Comparison of ENCODE assay signal across 31 cellular contexts in the genomic region with DNA sequence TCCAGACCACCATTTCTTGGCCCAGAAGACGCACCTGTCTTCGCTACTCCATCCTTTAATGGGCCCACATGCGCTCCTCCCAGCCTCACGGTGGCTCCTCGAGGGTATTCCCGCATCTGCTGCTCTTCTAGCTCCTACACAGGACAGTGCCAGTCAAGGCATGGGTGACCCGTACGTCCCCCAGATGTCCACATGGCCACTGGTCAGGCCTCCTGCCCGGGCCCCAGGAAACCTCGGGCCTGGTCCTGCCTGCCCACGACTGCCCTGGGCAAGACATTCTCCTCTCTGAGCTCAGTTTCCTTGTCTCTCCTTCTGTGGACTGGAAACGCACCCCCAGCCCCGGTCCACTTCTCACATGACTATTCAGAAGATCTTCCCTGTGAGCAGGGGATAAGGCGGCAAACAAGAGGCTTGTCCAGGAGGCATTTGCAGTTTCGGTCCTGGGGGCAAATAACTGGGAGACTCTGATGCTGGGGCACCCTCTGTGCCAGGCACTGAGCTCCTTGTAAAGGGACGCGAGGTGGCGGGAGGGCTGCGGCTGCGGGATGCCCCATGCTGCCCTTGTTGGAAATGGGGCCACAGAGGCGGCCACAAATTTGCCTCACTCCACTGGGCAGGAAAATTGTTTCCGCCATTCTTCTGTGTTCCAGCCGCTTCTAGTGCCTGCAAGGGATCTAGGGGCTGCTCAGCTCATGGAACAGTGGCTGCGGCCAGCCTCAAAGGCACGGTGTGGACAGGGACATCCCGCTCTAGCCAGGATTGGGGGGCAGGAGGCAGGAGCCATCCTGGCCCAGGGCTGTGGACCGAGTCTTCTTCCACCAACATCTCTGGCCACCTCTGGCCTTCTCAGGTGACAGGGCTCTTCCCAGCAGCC. TPM values are rescaled to one million over a fixed set of nuclear protein-coding genes. Genes with fewer than 3 reads are reported as not detected.
DNase-seq lines count a peak whose midpoint lies in the region; ATAC-seq and TF ChIP-seq lines count a peak whose summit lies in the region.
"Had no signal": no experiment of that assay in that cellular context is flagged by ENCODE, and none has a peak within 500 bp of the region (broad histone marks: within the 10 kb centered on the region; RNA-seq: fewer than 3 reads in every experiment).

No MANE protein-coding gene starts in this region.

- H3K27ac ChIP-seq in heart right ventricle (no peak overlapping the region), endodermal cell (ENCODE audit: low read depth, low read length) (no peak overlapping the region), left lung (no peak overlapping the region), spleen (no peak overlapping the region)
- H3K27ac ChIP-seq: A549, colonic mucosa, tibial artery, VCaP had no signal

- no peak overlapping the region for H3K27ac Mint-ChIP-seq in endodermal cell
- no peak overlapping the region for H3K27ac Mint-ChIP-seq in effector memory CD8-positive, alpha-beta T cell
- H3K27ac Mint-ChIP-seq: activated CD8-positive, alpha-beta T cell treated with anti-CD3 and anti-CD28 coated beads, Interleukin-2, amount 10 ng/mL, durations not matched to agents 7 days and 5 days; activated naive CD4-positive, alpha-beta T cell treated with anti-CD3 and anti-CD28 coated beads, Interleukin-2, amount 50 U/mL, for 72 hours; activated T-helper 2 cell treated with anti-CD3 and anti-CD28 coated beads, Interferon-gamma antibody, Interleukin-2, Interleukin-4, amounts not matched to agents 10 μg/mL and 5 μg/mL and 100 μg/mL, durations not matched to agents 14 hours and 24 hours and 36 hours; CD4-positive, alpha-beta T cell; IgD-negative memory B cell had no signal

- peaks cover 54% of the 10 kb centered on the region for H3K27me3 Mint-ChIP-seq in endodermal cell (ENCODE audit: insufficient read depth)
- H3K27me3 Mint-ChIP-seq in effector memory CD8-positive, alpha-beta T cell = peaks cover 64 to 65% of the 10 kb centered on the region in 2 donors

- H3K4me1 ChIP-seq in heart right ventricle = no peaks in the 10 kb centered on the region
- H3K4me1 ChIP-seq in endodermal cell (ENCODE audit: control insufficient read depth, insufficient read depth, low read length) = no peaks in the 10 kb centered on the region
- H3K4me1 ChIP-seq in left lung = no peaks in the 10 kb centered on the region
- H3K4me1 ChIP-seq in spleen = no peaks in the 10 kb centered on the region
- H3K4me1 ChIP-seq: A549, colonic mucosa, HAP-1, tibial artery had no signal

- peak; percentile 27 for DNase-seq in Right ventricle myocardium superior
- DNase-seq in heart right ventricle = no peak
- DNase-seq in endodermal cell = peak; percentile 28
- DNase-seq in left lung = peak; percentile 25 to 41
- DNase-seq in spleen = peak; percentile 56
- DNase-seq in mucosa of gallbladder (ENCODE audit: low spot score) = no peak
- DNase-seq in effector memory CD8-positive, alpha-beta T cell = no peak
- DNase-seq: activated CD4-positive, alpha-beta T cell treated with anti-CD3 and anti-CD28 coated beads for 4 hours; activated CD8-positive, alpha-beta T cell treated with anti-CD3 and anti-CD28 coated beads, Interleukin-2, amount 10 ng/mL, durations not matched to agents 7 days and 5 days; activated T-cell treated with anti-CD3 and anti-CD28 coated beads for 4 hours; anterior cingulate cortex; CD4-positive, alpha-beta T cell; colonic mucosa; effector CD8-positive, alpha-beta T cell; islet precursor cell; mammary epithelial cell; NCI-H146; NCI-H2107; NCI-H748 treated with DMSO at 0.1 percent for 48 hours; stimulated activated CD4-positive, alpha-beta T cell treated with anti-CD3 and anti-CD28 coated beads, Interleukin-15, amount 100 ng/mL, for 24 hours; stimulated activated CD4-positive, alpha-beta T cell treated with anti-CD3 and anti-CD28 coated beads, Interleukin-4, amount 100 ng/mL, for 4 hours; T1000 had no signal

- WGBS in heart right ventricle, 2 donors = 85 to 89% methylated on average over 27 of the region's 27 CpGs
- 90 to 94% methylated on average over 26 to 27 of the region's 27 CpGs for WGBS in endodermal cell (ENCODE audit: insufficient coverage in 1 of 2, insufficient read length in 1 of 2), 2 experiments
- WGBS in spleen, 5 donors = 84 to 92% (median 87%) methylated on average over 21 to 27 of the region's 27 CpGs

- no peaks in the 10 kb centered on the region for H3K4me1 Mint-ChIP-seq in endodermal cell
- H3K4me1 Mint-ChIP-seq in effector memory CD8-positive, alpha-beta T cell (ENCODE audit: low read depth in 2 of 2) = peaks cover 0 to 2% of the 10 kb centered on the region in 2 donors
- H3K4me1 Mint-ChIP-seq: IgD-negative memory B cell, neural crest cell had no signal

- no peaks in the 10 kb centered on the region for H3K9me3 ChIP-seq in heart right ventricle
- no peaks in the 10 kb centered on the region for H3K9me3 ChIP-seq in endodermal cell (ENCODE audit: control insufficient read depth, low read length)
- no peaks in the 10 kb centered on the region for H3K9me3 ChIP-seq in left lung
- H3K9me3 ChIP-seq in spleen = no peaks in the 10 kb centered on the region
- H3K9me3 ChIP-seq: A549, colonic mucosa, HAP-1, tibial artery had no signal

- no peak overlapping the region for H3K4me3 ChIP-seq in heart right ventricle
- H3K4me3 ChIP-seq in endodermal cell (ENCODE audit: low read length) = no peak overlapping the region
- H3K4me3 ChIP-seq in left lung = no peak overlapping the region
- H3K4me3 ChIP-seq in spleen = no peak overlapping the region
- H3K4me3 ChIP-seq: A549, colonic mucosa, HAP-1, tibial artery had no signal

- TF ChIP-seq POLR2A in spleen (IDR thresholded peaks at IDR 0.05) = no peak

- H3K4me3 Mint-ChIP-seq in endodermal cell = no peak overlapping the region
- no peak overlapping the region for H3K4me3 Mint-ChIP-seq in effector memory CD8-positive, alpha-beta T cell
- H3K4me3 Mint-ChIP-seq: activated CD8-positive, alpha-beta T cell treated with anti-CD3 and anti-CD28 coated beads, Interleukin-2, amount 10 ng/mL, durations not matched to agents 7 days and 5 days; CD4-positive, alpha-beta T cell; IgD-negative memory B cell; neural crest cell had no signal

- TF ChIP-seq CTCF in heart right ventricle (IDR thresholded peaks at IDR 0.05) (no peak), endodermal cell (conservative IDR thresholded peaks at IDR 0.05) (no peak), left lung (IDR thresholded peaks at IDR 0.05) (no peak), spleen (IDR thresholded peaks at IDR 0.05 in 8 of 11, conservative IDR thresholded peaks at IDR 0.05 in 3 of 11) (no peak)

- ATAC-seq in Right ventricle myocardium superior (ENCODE audit: poor library complexity) = no peak
- ATAC-seq in heart right ventricle = no peak
- no peak for ATAC-seq in left lung
- ATAC-seq in effector memory CD8-positive, alpha-beta T cell (replicated peaks) = no peak
- no peak for ATAC-seq in HG03439 (IDR thresholded peaks at IDR 0.05; ENCODE audit: unreplicated experiment)
- ATAC-seq: A549; activated CD8-positive, alpha-beta T cell treated with anti-CD3 and anti-CD28 coated beads, Interleukin-2, amount 10 ng/mL, durations not matched to agents 7 days and 5 days; activated naive CD4-positive, alpha-beta T cell treated with anti-CD3 and anti-CD28 coated beads, Interleukin-2, amount 50 U/mL, for 72 hours had no signal

- no peaks in the 10 kb centered on the region for H3K36me3 Mint-ChIP-seq in endodermal cell (ENCODE audit: low read depth)
- H3K36me3 Mint-ChIP-seq in effector memory CD8-positive, alpha-beta T cell (ENCODE audit: insufficient read depth) = no peaks in the 10 kb centered on the region
- H3K36me3 Mint-ChIP-seq: activated naive CD4-positive, alpha-beta T cell treated with anti-CD3 and anti-CD28 coated beads, Interleukin-2, amount 50 U/mL, for 72 hours; IgD-negative memory B cell had no signal

- intact Hi-C loops in Right ventricle myocardium superior (cut with DNase I) = no loop called here
- intact Hi-C loops in heart right ventricle (cut with DNase I) = no loop called here
- intact Hi-C loops in left lung (cut with DNase I) = no loop called here
- intact Hi-C loops in spleen (cut with DNase I; ENCODE audit: low total_unique reads) = no loop called here

- no peaks in the 10 kb centered on the region for H3K9me3 Mint-ChIP-seq in endodermal cell
- no peaks in the 10 kb centered on the region for H3K9me3 Mint-ChIP-seq in effector memory CD8-positive, alpha-beta T cell
- H3K9me3 Mint-ChIP-seq: activated naive CD4-positive, alpha-beta T cell treated with anti-CD3 and anti-CD28 coated beads, Interleukin-2, amount 50 U/mL, for 72 hours; activated T-helper 2 cell treated with anti-CD3 and anti-CD28 coated beads, Interferon-gamma antibody, Interleukin-2, Interleukin-4, amounts not matched to agents 10 μg/mL and 5 μg/mL and 100 μg/mL, durations not matched to agents 14 hours and 24 hours and 36 hours; CD4-positive, alpha-beta T cell; IgD-negative memory B cell; neural crest cell had no signal

- peaks cover 0 to 70% (median 60%) of the 10 kb centered on the region in 7 donors for H3K27me3 ChIP-seq in heart right ventricle
- H3K27me3 ChIP-seq in endodermal cell (ENCODE audit: control insufficient read depth, insufficient read depth, low read length, poor library complexity, severe bottlenecking) = peaks cover 68% of the 10 kb centered on the region
- H3K27me3 ChIP-seq in left lung = peaks cover 7 to 52% of the 10 kb centered on the region in 2 donors
- H3K27me3 ChIP-seq in spleen (replicated peaks in 1 of 7) = peaks cover 0 to 47% (median 0%) of the 10 kb centered on the region in 7 donors

- H3K36me3 ChIP-seq in heart right ventricle (no peaks in the 10 kb centered on the region), endodermal cell (ENCODE audit: control insufficient read depth, insufficient read depth, low read length) (no peaks in the 10 kb centered on the region), left lung (no peaks in the 10 kb centered on the region), spleen (no peaks in the 10 kb centered on the region)
- H3K36me3 ChIP-seq: colonic mucosa, HAP-1, tibial artery had no signal

- H3K9ac ChIP-seq in endodermal cell (ENCODE audit: extremely low read depth, low read length, poor library complexity, severe bottlenecking) = no peak overlapping the region

RNA-seq across cellular contexts. Expression of a gene that starts 6.8 kb away (rescaled TPM):
- total RNA-seq in Right ventricle myocardium superior = 0.46 TPM
- 1 to 10 TPM in 5 of 10 donors, under 1 TPM in 5; 0.30 to 4.3 (median 1.1) TPM for total RNA-seq in heart right ventricle
- under 1 TPM; 0.20 to 0.51 TPM for polyA plus RNA-seq in heart right ventricle
- 1 to 10 TPM in 1 of 2 donors, under 1 TPM in 1; 0.91 to 1.3 TPM for total RNA-seq in endodermal cell
- polyA plus RNA-seq in endodermal cell (2013, experiment 1 of 2) = 1.4 TPM
- 1.1 TPM for polyA plus RNA-seq in endodermal cell (2013, experiment 2 of 2)
- total RNA-seq in left lung = 1 to 10 TPM; 1.3 to 1.5 TPM
- 10 to 100 TPM in 1 of 7 donors, 1 to 10 TPM in 6; 3.8 to 10.0 (median 5.9) TPM for total RNA-seq in spleen
- 1 to 10 TPM; 1.8 to 6.9 (median 4.1) TPM for polyA plus RNA-seq in spleen
- 4.5 TPM for total RNA-seq in mucosa of gallbladder

Comparison
In these comparisons a context has a peak if more than half of its experiments do, and no peak if none do; other contexts are left out.
1. DNase-seq: peak in Right ventricle myocardium superior (single experiment), endodermal cell (single experiment), left lung (2 of 2) and spleen (single experiment); none in heart right ventricle (0 of 2), mucosa of gallbladder (single experiment) and effector memory CD8-positive, alpha-beta T cell (0 of 3).